9 cellular contexts compared by ENCODE assay signal in the genomic region with DNA sequence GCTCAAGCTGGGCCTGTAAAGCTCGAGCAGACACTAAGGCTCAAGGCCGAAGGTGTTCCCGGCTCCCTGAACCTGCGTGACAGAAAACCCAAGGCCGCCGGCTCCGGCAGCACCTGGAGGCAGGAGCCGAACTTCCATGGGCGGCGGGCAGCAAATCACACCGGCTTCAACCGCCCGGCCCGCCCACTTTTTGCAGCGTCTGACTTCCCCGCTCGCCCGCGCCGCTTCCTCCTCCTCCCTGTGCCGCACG. TPM values are rescaled to one million over a fixed set of nuclear protein-coding genes. Genes with fewer than 3 reads are reported as not detected.
A peak's percentile ranks its signal among the peaks of the same experiment; 100 is the strongest.
DNase-seq lines count a peak whose midpoint lies in the region; ATAC-seq, FAIRE-seq and TF ChIP-seq lines count a peak whose summit lies in the region.
"Had no signal": no experiment of that assay in that cellular context is flagged by ENCODE, and none has a peak within 500 bp of the region (broad histone marks: within the 10 kb centered on the region; RNA-seq: fewer than 3 reads in every experiment).

No MANE protein-coding gene starts in this region.

- H3K4me1 Mint-ChIP-seq in dendritic cell treated with granulocyte-macrophage colony-stimulating factor and Interleukin-4, amounts not matched to agents 40 ng/mL and 50 ng/mL, for 4 days (ENCODE audit: low read depth), result peaks cover 29% of the 10 kb centered on the region

- no peak for TF ChIP-seq RAD21 in A549 (conservative IDR thresholded peaks at IDR 0.05 in 1 of 2, IDR thresholded peaks at IDR 0.05 in 1 of 2)

- peak overlapping the region; percentile 100 for H3K27ac ChIP-seq in A549

- no peaks in the 10 kb centered on the region for H3K36me3 Mint-ChIP-seq in dendritic cell treated with granulocyte-macrophage colony-stimulating factor and Interleukin-4, amounts not matched to agents 40 ng/mL and 50 ng/mL, for 4 days (ENCODE audit: low read depth)

- peak overlapping the region; percentile 78 for H3K4me3 Mint-ChIP-seq in dendritic cell treated with granulocyte-macrophage colony-stimulating factor and Interleukin-4, amounts not matched to agents 40 ng/mL and 50 ng/mL, for 4 days

- TF ChIP-seq CTCF in A549 (IDR thresholded peaks at IDR 0.05), result no peak
- TF ChIP-seq CTCF in lower leg skin (IDR thresholded peaks at IDR 0.05), result no peak

- CTCF ChIA-PET in A549 (lab: Yijun Ruan, JAX), result interaction anchor here (1.4 to 3.7 kb wide), 2 partner anchors 14 to 30 kb away, joined by 4 to 15 read pairs; no protein-coding TSS in a partner anchor

- H3K4me1 ChIP-seq in A549, result peaks cover 43% of the 10 kb centered on the region

- no peaks in the 10 kb centered on the region for H3K9me3 Mint-ChIP-seq in dendritic cell treated with granulocyte-macrophage colony-stimulating factor and Interleukin-4, amounts not matched to agents 40 ng/mL and 50 ng/mL, for 4 days

- H3K9me3 ChIP-seq in A549, result no peaks in the 10 kb centered on the region

- 0 out of 2 replicates have a peak, but pooled peaks have one; percentile 2 for TF ChIP-seq POLR2A in A549 (IDR thresholded peaks at IDR 0.05; ENCODE audit: low read length)
- no peak for TF ChIP-seq POLR2A in lower leg skin (IDR thresholded peaks at IDR 0.05)

- peak; percentile 77 to 88 for ATAC-seq in A549
- peak; percentile 40 for ATAC-seq in GM19025 (IDR thresholded peaks at IDR 0.05; ENCODE audit: low read depth, unreplicated experiment)
- ATAC-seq in HG03342 (IDR thresholded peaks at IDR 0.05; ENCODE audit: unreplicated experiment), result peak; percentile 48

- WGBS in A549 (ENCODE audit: missing lambda C conversion rate), result 0% methylated on average over 3 of the region's 22 CpGs
- 0% methylated on average over 17 to 21 of the region's 22 CpGs for WGBS in lower leg skin, 2 donors

- intact Hi-C loops in dendritic cell treated with granulocyte-macrophage colony-stimulating factor and Interleukin-4, amounts not matched to agents 40 ng/mL and 50 ng/mL, for 4 days (cut with micrococcal nuclease), result loop anchor here (2.0 to 5.0 kb wide), 3 partner anchors 13 to 372 kb away; a partner anchor contains a TSS
- intact Hi-C loops in lower leg skin (cut with DNase I; ENCODE audit: low total_unique reads), result loop anchor here (5.0 kb wide), 1 partner anchor 882 kb away; no protein-coding TSS in a partner anchor

- FAIRE-seq in A549 (lab: Jason Lieb, UNC), result no peak
- FAIRE-seq: G401.6 had no signal

- H3K27ac Mint-ChIP-seq in dendritic cell treated with granulocyte-macrophage colony-stimulating factor and Interleukin-4, amounts not matched to agents 40 ng/mL and 50 ng/mL, for 4 days, result peak overlapping the region; percentile 88

- H3K27me3 Mint-ChIP-seq in dendritic cell treated with granulocyte-macrophage colony-stimulating factor and Interleukin-4, amounts not matched to agents 40 ng/mL and 50 ng/mL, for 4 days, result peaks cover 21% of the 10 kb centered on the region

- POLR2A ChIA-PET in A549 (lab: Yijun Ruan, JAX), result interaction anchor here (1.0 to 1.3 kb wide), 2 partner anchors 14 to 122 kb away, joined by 3 to 18 read pairs; a partner anchor contains a TSS

- H3K4me3 ChIP-seq in A549 (peak overlapping the region; percentile 77), lower leg skin (ENCODE audit: low read depth, poor library complexity, severe bottlenecking) (peak overlapping the region; percentile 57)

- DNase-seq in A549 (ENCODE audit: low read depth in 1 of 2, low spot score in 1 of 2) (peak; percentile 56 to 86), NCI-H460 (ENCODE audit: extremely low read depth, low read depth) (peak; percentile 63), lower leg skin (ENCODE audit: low spot score in 2 of 2) (peak; percentile 73 to 98)
- peak; percentile 63 to 77 for DNase-seq in activated CD4-positive, alpha-beta T cell treated with anti-CD3 and anti-CD28 coated beads, Interleukin-2, amount 50 U/mL, for 24 hours (ENCODE audit: low read depth in 1 of 2, low spot score in 1 of 2)
- DNase-seq in stimulated activated CD4-positive, alpha-beta T cell treated with anti-CD3 and anti-CD28 coated beads, Interleukin-4, amount 100 ng/mL, for 48 hours (ENCODE audit: low read depth in 2 of 2), result peak; percentile 78 to 82

- TF ChIP-seq EP300 in A549 (IDR thresholded peaks at IDR 0.05), result no peak

- peak overlapping the region; percentile 95 for H3K4me2 ChIP-seq in A549

TF ChIP-seq in A549, 52 proteins besides CTCF, POLR2A, EP300 and RAD21:
- TF ChIP-seq CHD4 (IDR thresholded peaks at IDR 0.05; ENCODE audit: borderline replicate concordance), result no peak
- no peak for TF ChIP-seq MYC (IDR thresholded peaks at IDR 0.05; ENCODE audit: borderline replicate concordance, low read length)
- no peak for TF ChIP-seq HEYL (CRISPR knock-in tag; IDR thresholded peaks at IDR 0.05)
- TF ChIP-seq JUNB (IDR thresholded peaks at IDR 0.05), result no peak
TF ChIP-seq in A549: peak in this region for 0.

RNA-seq across cellular contexts. Expression of a gene that starts 0.9 kb away (rescaled TPM):
- 49.3 and 52.6 TPM in 2 replicates for polyA plus RNA-seq in A549 (2011; rRNA removed)
- polyA plus RNA-seq in A549 (2012; cell fraction: cytosol; rRNA removed), result 33.5 and 40.4 TPM in 2 replicates
- 80.4 and 85.8 TPM in 2 replicates for polyA plus RNA-seq in A549 (2012; cell fraction: nucleus; rRNA removed)
- polyA plus RNA-seq in A549 (2017; fragmentation: RNase III; extraction: RNeasy Plus Mini Kit Qiagen cat#74134 plus additional on column Dnase treatment), result 43.8 to 47.7 TPM (median 44.5 TPM) in 3 replicates
- polyA minus RNA-seq in A549 (2011; rRNA and poly(A)+ RNA removed), result 74.4 and 88.7 TPM in 2 replicates
- 45.4 and 50.6 TPM in 2 replicates for total RNA-seq in NCI-H460 (2014; rRNA removed; shearing (Covaris generic))
- polyA plus RNA-seq in NCI-H460 (2014; cell fraction: nucleus; rRNA removed), result 54.9 and 67.6 TPM in 2 replicates
- total RNA-seq in lower leg skin, result 10 to 100 TPM; 17.3 to 23.6 (median 19.4) TPM

RNA-seq across cellular contexts. Expression of a gene that starts 14.3 kb away (rescaled TPM):
- polyA plus RNA-seq in A549 (2011; rRNA removed) (18.6 and 20.2 TPM in 2 replicates), A549 (2017; fragmentation: RNase III; extraction: RNeasy Plus Mini Kit Qiagen cat#74134 plus additional on column Dnase treatment) (29.6 to 29.9 TPM (median 29.6 TPM) in 3 replicates)
- 24.7 and 30.2 TPM in 2 replicates for polyA plus RNA-seq in A549 (2012; cell fraction: cytosol; rRNA removed)
- 85.4 and 112 TPM in 2 replicates for polyA plus RNA-seq in A549 (2012; cell fraction: nucleus; rRNA removed)
- 36.4 and 57.7 TPM in 2 replicates for polyA minus RNA-seq in A549 (2011; rRNA and poly(A)+ RNA removed)
- total RNA-seq in NCI-H460 (2014; rRNA removed; shearing (Covaris generic)), result 48.9 and 53.9 TPM in 2 replicates
- polyA plus RNA-seq in NCI-H460 (2014; cell fraction: nucleus; rRNA removed), result 109 and 162 TPM in 2 replicates
- 10 to 100 TPM; 27.2 to 49.9 (median 39.0) TPM for total RNA-seq in lower leg skin

Comparison
In these comparisons a context has a peak if more than half of its experiments do, and no peak if none do; other contexts are left out.
1. Peak in every context shown above with its lines: DNase-seq, ATAC-seq, H3K4me3 ChIP-seq and H3K27ac ChIP-seq.